ENCODE assay signal across 16 cellular contexts in genomic region chr14:76500011-76500410, GRCh38.
DNase-seq lines count a peak whose midpoint lies in the region; ATAC-seq and TF ChIP-seq lines count a peak whose summit lies in the region.
"Had no signal": no experiment of that assay in that cellular context is flagged by ENCODE, and none has a peak within 500 bp of the region (broad histone marks: within the 10 kb centered on the region; RNA-seq: fewer than 3 reads in every experiment).

No MANE protein-coding gene starts in this region.

- H2BK120ac ChIP-seq in mesendoderm (ENCODE audit: low read depth, low read length), result no peak overlapping the region

- H3K56ac ChIP-seq in mesendoderm (ENCODE audit: low read length), result no peak overlapping the region

- H3K27ac Mint-ChIP-seq in progenitor cell of endocrine pancreas, result no peak overlapping the region
- H3K27ac Mint-ChIP-seq: naive thymus-derived CD4-positive, alpha-beta T cell; T-helper 1 cell treated with Interleukin-12 subunit alpha and Interleukin-12 subunit beta and Interleukin-4 antibody, amounts not matched to agents 30 μg/mL and 1 μg/mL, for 36 hours had no signal

- no peak overlapping the region for H2BK15ac ChIP-seq in mesendoderm (replicated peaks; ENCODE audit: low read depth)

- no peak for TF ChIP-seq CTCF in progenitor cell of endocrine pancreas (IDR thresholded peaks at IDR 0.05; ENCODE audit: unreplicated experiment)

- H3K4me3 ChIP-seq in SJSA1 (no peak overlapping the region), mesendoderm (ENCODE audit: low read length) (no peak overlapping the region)
- H3K4me3 ChIP-seq: BLaER1 treated with 17β-estradiol and CSF1 and Interleukin-3, amounts not matched to agents 10 nM and 100 nM; GM12878 had no signal

- WGBS in mesendoderm (ENCODE audit: extremely low coverage, insufficient coverage, low lambda C conversion rate), result no CpG with 5 or more reads among the region's 6 CpGs

- no peak overlapping the region for H3K23ac ChIP-seq in mesendoderm (ENCODE audit: low read length)

- H2BK5ac ChIP-seq in mesendoderm (ENCODE audit: low read length), result no peak overlapping the region

- peak overlapping the region; percentile 2; the same call in 1 of the 2 replicates for H3K27ac ChIP-seq in SJSA1
- H3K27ac ChIP-seq in mesendoderm (ENCODE audit: low read depth, low read length), result no peak overlapping the region
- H3K27ac ChIP-seq: BLaER1 treated with 17β-estradiol and CSF1 and Interleukin-3, amounts not matched to agents 10 nM and 100 nM had no signal

- no peak overlapping the region for H3K18ac ChIP-seq in mesendoderm (ENCODE audit: low read length)

- no peaks in the 10 kb centered on the region for H3K36me3 Mint-ChIP-seq in progenitor cell of endocrine pancreas (ENCODE audit: insufficient read depth)
- H3K36me3 Mint-ChIP-seq: naive thymus-derived CD4-positive, alpha-beta T cell had no signal

- DNase-seq in DMS 273 (lab: John Stamatoyannopoulos, UW; ENCODE audit: unreplicated experiment) (peak; percentile 70), HCEC 1CT (peak; percentile 3), SJSA1 (ENCODE audit: low read depth in 1 of 2, low spot score in 2 of 2) (peak; percentile 59 to 74), mesendoderm (peak; percentile 71), progenitor cell of endocrine pancreas (ENCODE audit: low spot score, unreplicated experiment) (no peak), NCI-H2171 (lab: John Stamatoyannopoulos, UW) (no peak), sciatic nerve (ENCODE audit: low spot score) (no peak)
- no peak for DNase-seq in activated CD4-positive, alpha-beta T cell treated with anti-CD3 and anti-CD28 coated beads for 48 hours
- DNase-seq: activated CD4-positive, CD25-positive, alpha-beta regulatory T cell; DND-41; naive thymus-derived CD4-positive, alpha-beta T cell; NCI-H2107 had no signal

- no peak for ATAC-seq in sciatic nerve
- ATAC-seq: GM12878; naive thymus-derived CD4-positive, alpha-beta T cell; Panc1 had no signal

- H3K9ac ChIP-seq in mesendoderm (ENCODE audit: low read length), result no peak overlapping the region
- H3K9ac ChIP-seq: BLaER1 treated with 17β-estradiol and CSF1 and Interleukin-3, amounts not matched to agents 10 nM and 100 nM had no signal

- no peaks in the 10 kb centered on the region for H3K27me3 ChIP-seq in SJSA1 (replicated peaks)
- no peaks in the 10 kb centered on the region for H3K27me3 ChIP-seq in mesendoderm (ENCODE audit: insufficient read depth, low read length, poor library complexity)
- H3K27me3 ChIP-seq: BLaER1 treated with 17β-estradiol and CSF1 and Interleukin-3, amounts not matched to agents 10 nM and 100 nM had no signal

- no peak overlapping the region for H4K8ac ChIP-seq in mesendoderm (ENCODE audit: low read depth, low read length)

- H3K36me3 ChIP-seq in SJSA1 (no peaks in the 10 kb centered on the region), mesendoderm (ENCODE audit: control insufficient read depth, insufficient read depth, low read length) (no peaks in the 10 kb centered on the region)
- H3K36me3 ChIP-seq: BLaER1 treated with 17β-estradiol and CSF1 and Interleukin-3, amounts not matched to agents 10 nM and 100 nM had no signal

- H3K27me3 Mint-ChIP-seq in progenitor cell of endocrine pancreas, result peaks cover 30% of the 10 kb centered on the region

- no peak overlapping the region for H3K4me3 Mint-ChIP-seq in progenitor cell of endocrine pancreas (ENCODE audit: low read depth)
- H3K4me3 Mint-ChIP-seq: naive thymus-derived CD4-positive, alpha-beta T cell; T-helper 1 cell treated with Interleukin-12 subunit alpha and Interleukin-12 subunit beta and Interleukin-4 antibody, amounts not matched to agents 30 μg/mL and 1 μg/mL, for 36 hours had no signal

- intact Hi-C loops in sciatic nerve (cut with DNase I), result no loop called here

- peaks cover 33% of the 10 kb centered on the region for H3K4me1 ChIP-seq in SJSA1 (replicated peaks)
- no peaks in the 10 kb centered on the region for H3K4me1 ChIP-seq in mesendoderm (ENCODE audit: control insufficient read depth, low read depth, low read length)

- H3K9me3 Mint-ChIP-seq in progenitor cell of endocrine pancreas (ENCODE audit: low read depth), result no peaks in the 10 kb centered on the region
- H3K9me3 Mint-ChIP-seq: T-helper 1 cell treated with Interleukin-12 subunit alpha and Interleukin-12 subunit beta and Interleukin-4 antibody, amounts not matched to agents 30 μg/mL and 1 μg/mL, for 36 hours had no signal

- H3K4me2 ChIP-seq in mesendoderm (ENCODE audit: low read length), result no peak overlapping the region

- H4K5ac ChIP-seq in mesendoderm (ENCODE audit: low read length), result no peak overlapping the region

- no peak overlapping the region for H3K4ac ChIP-seq in mesendoderm (ENCODE audit: low read depth, low read length)

- H3K4me1 Mint-ChIP-seq in progenitor cell of endocrine pancreas (ENCODE audit: low read depth), result peaks cover 8% of the 10 kb centered on the region
- H3K4me1 Mint-ChIP-seq: naive thymus-derived CD4-positive, alpha-beta T cell had no signal

- H3K9me3 ChIP-seq in SJSA1 (replicated peaks), result no peaks in the 10 kb centered on the region
- H3K9me3 ChIP-seq: BLaER1 treated with 17β-estradiol and CSF1 and Interleukin-3, amounts not matched to agents 10 nM and 100 nM had no signal

- no peak overlapping the region for H2AK5ac ChIP-seq in mesendoderm (ENCODE audit: low read length)

- H3K79me1 ChIP-seq in mesendoderm (ENCODE audit: low read length), result no peaks in the 10 kb centered on the region

- no peaks in the 10 kb centered on the region for H3K79me2 ChIP-seq in mesendoderm (ENCODE audit: control insufficient read depth, insufficient read depth, low read length)

Comparison
In these comparisons a context has a peak if more than half of its experiments do, and no peak if none do; other contexts are left out.
1. DNase-seq: peak in DMS 273 (single experiment), HCEC 1CT (single experiment), SJSA1 (2 of 2) and mesendoderm (single experiment); none in progenitor cell of endocrine pancreas (single experiment), NCI-H2171 (single experiment), activated CD4-positive, alpha-beta T cell treated with anti-CD3 and anti-CD28 coated beads for 48 hours (single experiment) and sciatic nerve (single experiment).